10 cellular contexts compared by ENCODE assay signal in the genomic region with DNA sequence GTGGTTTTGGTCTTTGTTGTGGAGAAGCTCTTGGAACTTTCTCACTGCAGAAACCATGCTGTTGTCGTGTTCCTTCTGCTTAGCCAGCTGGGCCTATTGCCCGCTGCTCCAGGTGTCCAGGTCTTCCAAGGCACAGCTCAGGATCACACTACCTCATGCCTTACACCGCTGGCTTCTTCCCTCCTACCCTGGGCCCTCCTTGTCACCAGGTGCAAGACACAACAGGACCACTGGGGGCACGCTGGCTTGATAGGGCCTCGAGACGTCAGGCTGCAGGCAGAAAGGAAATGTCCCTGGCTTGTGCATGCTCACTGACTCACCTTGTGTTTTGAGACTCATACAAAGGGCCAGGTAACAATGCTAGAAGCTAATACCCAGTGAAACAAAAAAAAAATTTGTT. TPM values are rescaled to one million over a fixed set of nuclear protein-coding genes. Genes with fewer than 3 reads are reported as not detected.
DNase-seq lines count a peak whose midpoint lies in the region; ATAC-seq and TF ChIP-seq lines count a peak whose summit lies in the region.
"Had no signal": no experiment of that assay in that cellular context is flagged by ENCODE, and none has a peak within 500 bp of the region (broad histone marks: within the 10 kb centered on the region; RNA-seq: fewer than 3 reads in every experiment).

No MANE protein-coding gene starts in this region.

- POLR2A ChIA-PET in activated CD4-positive, alpha-beta T cell treated with anti-CD3 and anti-CD28 coated beads, Interleukin-2, amount 10 ng/mL, durations not matched to agents 7 days and 5 days (lab: Charles Lee) = no interaction called here

- no peaks in the 10 kb centered on the region for H3K4me1 Mint-ChIP-seq in activated CD4-positive, alpha-beta T cell treated with anti-CD3 and anti-CD28 coated beads, Interleukin-2, amount 10 ng/mL, durations not matched to agents 7 days and 5 days
- H3K4me1 Mint-ChIP-seq: CD8-positive, alpha-beta memory T cell had no signal

- WGBS in GM23248 (ENCODE audit: low coverage in 1 of 2, low lambda C conversion rate in 2 of 2, missing lambda C conversion rate in 2 of 2), 2 experiments = 89 to 92% methylated on average over 6 of the region's 6 CpGs

- H3K9me3 ChIP-seq in GM23248 (ENCODE audit: low read depth) = no peaks in the 10 kb centered on the region

- in situ Hi-C loops in GM23248 (cut with MboI) = no loop called here

- H3K27me3 Mint-ChIP-seq in activated CD4-positive, alpha-beta T cell treated with anti-CD3 and anti-CD28 coated beads, Interleukin-2, amount 10 ng/mL, durations not matched to agents 7 days and 5 days = no peaks in the 10 kb centered on the region

- H4K20me1 ChIP-seq in GM23248 (ENCODE audit: insufficient read depth) = no peaks in the 10 kb centered on the region

- no peak overlapping the region for H3K4me3 ChIP-seq in retinal pigment epithelial cell (ENCODE audit: low read length)
- H3K4me3 ChIP-seq in GM23248 = no peak overlapping the region

- no peaks in the 10 kb centered on the region for H3K36me3 Mint-ChIP-seq in activated CD4-positive, alpha-beta T cell treated with anti-CD3 and anti-CD28 coated beads, Interleukin-2, amount 10 ng/mL, durations not matched to agents 7 days and 5 days (ENCODE audit: low read depth)
- H3K36me3 Mint-ChIP-seq: CD8-positive, alpha-beta memory T cell had no signal

- H3K4me2 ChIP-seq in GM23248 (ENCODE audit: unreplicated experiment) = no peak overlapping the region

- CTCF ChIA-PET in activated CD4-positive, alpha-beta T cell treated with anti-CD3 and anti-CD28 coated beads, Interleukin-2, amount 10 ng/mL, durations not matched to agents 7 days and 5 days (lab: Charles Lee) = interaction anchor here (0.8 kb wide), 1 partner anchor 20 kb away, joined by 3 read pairs; no protein-coding TSS in a partner anchor

- no peak overlapping the region for H3K27ac Mint-ChIP-seq in activated CD4-positive, alpha-beta T cell treated with anti-CD3 and anti-CD28 coated beads, Interleukin-2, amount 10 ng/mL, durations not matched to agents 7 days and 5 days
- H3K27ac Mint-ChIP-seq: CD8-positive, alpha-beta memory T cell had no signal

- H3K9me3 Mint-ChIP-seq in activated CD4-positive, alpha-beta T cell treated with anti-CD3 and anti-CD28 coated beads, Interleukin-2, amount 10 ng/mL, durations not matched to agents 7 days and 5 days = no peaks in the 10 kb centered on the region
- H3K9me3 Mint-ChIP-seq: CD8-positive, alpha-beta memory T cell had no signal

- H3K27me3 ChIP-seq in GM23248 (replicated peaks; ENCODE audit: insufficient read depth) = no peaks in the 10 kb centered on the region

- H3K4me1 ChIP-seq in GM23248 (ENCODE audit: insufficient read depth) = no peaks in the 10 kb centered on the region

- H3F3A ChIP-seq in GM23248 (ENCODE audit: insufficient read depth) = no peaks in the 10 kb centered on the region

- no peak overlapping the region for H3K9ac ChIP-seq in GM23248

- peak; percentile 94 for ATAC-seq in HG02938 (IDR thresholded peaks at IDR 0.05; ENCODE audit: unreplicated experiment)

- DNase-seq in activated CD4-positive, alpha-beta T cell treated with anti-CD3 and anti-CD28 coated beads, Interleukin-2, amount 10 ng/mL, durations not matched to agents 7 days and 5 days = peak; percentile 20
- no peak for DNase-seq in activated CD4-positive, alpha-beta T cell treated with anti-CD3 and anti-CD28 coated beads for 1 hour
- DNase-seq in T follicular helper cell (ENCODE audit: low read depth) (peak; percentile 13), retinal pigment epithelial cell (ENCODE audit: low read depth) (no peak), GM23248 (no peak), SHP77 (lab: John Stamatoyannopoulos, UW) (no peak)
- no peak for DNase-seq in activated T-cell treated with anti-CD3 and anti-CD28 coated beads, Interleukin-2, amount 50 U/mL, for 1 hour

- TF ChIP-seq CTCF in retinal pigment epithelial cell (conservative IDR thresholded peaks at IDR 0.05; ENCODE audit: low read depth, low read length) = peak; percentile 19

- no peak overlapping the region for H3K27ac ChIP-seq in GM23248

- no peaks in the 10 kb centered on the region for H3K36me3 ChIP-seq in GM23248 (ENCODE audit: low read depth)

- H3K9me2 ChIP-seq in GM23248 (ENCODE audit: insufficient read depth) = no peaks in the 10 kb centered on the region

- no peaks in the 10 kb centered on the region for H3K79me2 ChIP-seq in GM23248 (ENCODE audit: insufficient read depth)

- no peak overlapping the region for H3K4me3 Mint-ChIP-seq in activated CD4-positive, alpha-beta T cell treated with anti-CD3 and anti-CD28 coated beads, Interleukin-2, amount 10 ng/mL, durations not matched to agents 7 days and 5 days

- H2AFZ ChIP-seq in GM23248 = no peak overlapping the region

RNA-seq across cellular contexts. Expression of a gene that starts 32.3 kb away (rescaled TPM):
- total RNA-seq in activated CD4-positive, alpha-beta T cell treated with anti-CD3 and anti-CD28 coated beads, Interleukin-2, amount 10 ng/mL, durations not matched to agents 7 days and 5 days = not detected
- total RNA-seq in GM23248 (2014; rRNA removed; shearing (Covaris generic)) = not detected in 2 replicates
- polyA plus RNA-seq in GM23248 (2016; fragmentation: Nextera tagmentation; extraction: Ambion mirVana) = not detected in 2 replicates
- total RNA-seq: CD8-positive, alpha-beta memory T cell; posterior vena cava had no signal
- polyA plus RNA-seq: CD8-positive, alpha-beta memory T cell had no signal

RNA-seq across cellular contexts. Expression of a gene that starts 42.3 kb away (rescaled TPM):
- not detected for total RNA-seq in activated CD4-positive, alpha-beta T cell treated with anti-CD3 and anti-CD28 coated beads, Interleukin-2, amount 10 ng/mL, durations not matched to agents 7 days and 5 days
- 46.4 and 69.2 TPM in 2 replicates for total RNA-seq in GM23248 (2014; rRNA removed; shearing (Covaris generic))
- 45.4 and 48.5 TPM in 2 replicates for polyA plus RNA-seq in GM23248 (2016; fragmentation: Nextera tagmentation; extraction: Ambion mirVana)
- total RNA-seq: CD8-positive, alpha-beta memory T cell had no signal
- polyA plus RNA-seq: CD8-positive, alpha-beta memory T cell had no signal

Comparison
In these comparisons a context has a peak if more than half of its experiments do, and no peak if none do; other contexts are left out.
1. DNase-seq: peak in activated CD4-positive, alpha-beta T cell treated with anti-CD3 and anti-CD28 coated beads, Interleukin-2, amount 10 ng/mL, durations not matched to agents 7 days and 5 days (single experiment) and T follicular helper cell (single experiment); none in activated CD4-positive, alpha-beta T cell treated with anti-CD3 and anti-CD28 coated beads for 1 hour (single experiment), retinal pigment epithelial cell (single experiment), GM23248 (single experiment), SHP77 (0 of 2) and activated T-cell treated with anti-CD3 and anti-CD28 coated beads, Interleukin-2, amount 50 U/mL, for 1 hour (single experiment).
2. RNA of a gene that starts 42.3 kb away (total RNA-seq): 46.4 to 69.2 TPM in GM23248; not detected in activated CD4-positive, alpha-beta T cell treated with anti-CD3 and anti-CD28 coated beads, Interleukin-2, amount 10 ng/mL, durations not matched to agents 7 days and 5 days; every median in the first group is over 10 times any median in the second.